8 cellular contexts compared by ENCODE assay signal in the genomic region with DNA sequence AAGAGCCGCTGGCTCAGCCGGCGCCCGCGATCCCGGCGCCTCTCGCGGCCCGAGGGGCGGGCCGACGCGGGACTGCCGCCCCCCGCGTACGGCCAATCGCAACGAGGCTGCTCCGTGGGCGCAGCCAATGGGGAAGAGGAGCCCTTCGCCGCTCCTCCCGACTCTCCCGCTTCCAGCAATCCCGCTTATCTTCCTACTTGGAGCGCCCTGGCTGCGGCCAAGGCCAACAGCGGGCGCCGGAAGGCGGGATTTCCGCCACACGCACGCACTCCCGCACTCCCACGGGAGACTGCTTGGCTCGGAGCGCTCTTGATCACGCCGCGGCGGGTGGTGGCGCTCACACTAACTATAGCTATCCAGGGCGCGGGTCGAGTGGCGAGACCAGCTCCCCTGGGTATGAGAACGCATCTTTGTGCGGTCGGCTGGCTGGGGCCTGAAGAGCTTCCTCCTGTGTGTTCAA. TPM values are rescaled to one million over a fixed set of nuclear protein-coding genes. Genes with fewer than 3 reads are reported as not detected.
A peak's percentile ranks its signal among the peaks of the same experiment; 100 is the strongest.
DNase-seq lines count a peak whose midpoint lies in the region; ATAC-seq, FAIRE-seq and TF ChIP-seq lines count a peak whose summit lies in the region.
"Not testable (repeated sequence)": the region's sequence is repeated elsewhere in the genome, so short reads cannot be mapped to it uniquely, and the experiment has no call there.

A gene with protein sequence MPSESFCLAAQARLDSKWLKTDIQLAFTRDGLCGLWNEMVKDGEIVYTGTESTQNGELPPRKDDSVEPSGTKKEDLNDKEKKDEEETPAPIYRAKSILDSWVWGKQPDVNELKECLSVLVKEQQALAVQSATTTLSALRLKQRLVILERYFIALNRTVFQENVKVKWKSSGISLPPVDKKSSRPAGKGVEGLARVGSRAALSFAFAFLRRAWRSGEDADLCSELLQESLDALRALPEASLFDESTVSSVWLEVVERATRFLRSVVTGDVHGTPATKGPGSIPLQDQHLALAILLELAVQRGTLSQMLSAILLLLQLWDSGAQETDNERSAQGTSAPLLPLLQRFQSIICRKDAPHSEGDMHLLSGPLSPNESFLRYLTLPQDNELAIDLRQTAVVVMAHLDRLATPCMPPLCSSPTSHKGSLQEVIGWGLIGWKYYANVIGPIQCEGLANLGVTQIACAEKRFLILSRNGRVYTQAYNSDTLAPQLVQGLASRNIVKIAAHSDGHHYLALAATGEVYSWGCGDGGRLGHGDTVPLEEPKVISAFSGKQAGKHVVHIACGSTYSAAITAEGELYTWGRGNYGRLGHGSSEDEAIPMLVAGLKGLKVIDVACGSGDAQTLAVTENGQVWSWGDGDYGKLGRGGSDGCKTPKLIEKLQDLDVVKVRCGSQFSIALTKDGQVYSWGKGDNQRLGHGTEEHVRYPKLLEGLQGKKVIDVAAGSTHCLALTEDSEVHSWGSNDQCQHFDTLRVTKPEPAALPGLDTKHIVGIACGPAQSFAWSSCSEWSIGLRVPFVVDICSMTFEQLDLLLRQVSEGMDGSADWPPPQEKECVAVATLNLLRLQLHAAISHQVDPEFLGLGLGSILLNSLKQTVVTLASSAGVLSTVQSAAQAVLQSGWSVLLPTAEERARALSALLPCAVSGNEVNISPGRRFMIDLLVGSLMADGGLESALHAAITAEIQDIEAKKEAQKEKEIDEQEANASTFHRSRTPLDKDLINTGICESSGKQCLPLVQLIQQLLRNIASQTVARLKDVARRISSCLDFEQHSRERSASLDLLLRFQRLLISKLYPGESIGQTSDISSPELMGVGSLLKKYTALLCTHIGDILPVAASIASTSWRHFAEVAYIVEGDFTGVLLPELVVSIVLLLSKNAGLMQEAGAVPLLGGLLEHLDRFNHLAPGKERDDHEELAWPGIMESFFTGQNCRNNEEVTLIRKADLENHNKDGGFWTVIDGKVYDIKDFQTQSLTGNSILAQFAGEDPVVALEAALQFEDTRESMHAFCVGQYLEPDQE (N-terminal part only) (minus strand): TSS at position 51 of the 460 bp plus-strand sequence. CDS start 746 bp downstream, outside the sequence.

- not testable (repeated sequence) for H3K27me3 Mint-ChIP-seq in CD8-positive, alpha-beta T cell (ENCODE audit: low read depth)

- POLR2A ChIA-PET in CD8-positive, alpha-beta T cell (lab: Charles Lee): not testable (repeated sequence)

- not testable (repeated sequence) for ATAC-seq in CD8-positive, alpha-beta T cell; body of pancreas; pancreas

- H3K9me3 Mint-ChIP-seq in CD8-positive, alpha-beta T cell: not testable (repeated sequence)

- H3K27ac Mint-ChIP-seq in CD8-positive, alpha-beta T cell: peak within 1 kb of the TSS; percentile 92

- intact Hi-C loops in CD8-positive, alpha-beta T cell (cut with DNase I, micrococcal nuclease); body of pancreas (cut with DNase I); pancreas (cut with DNase I); tibial artery (cut with DNase I; ENCODE audit: low total_unique reads): not testable (repeated sequence)

- H3K27me3 ChIP-seq in CD8-positive, alpha-beta T cell (ENCODE audit: insufficient read depth, low read length); body of pancreas; liver (ENCODE audit: control insufficient read depth in 4 of 4, insufficient read depth in 4 of 4, low read length in 3 of 4); pancreas; tibial artery: not testable (repeated sequence)

- not testable (repeated sequence) for H3K9ac ChIP-seq in liver (ENCODE audit: low read depth in 1 of 2, low read length in 2 of 2)

- H3K36me3 ChIP-seq in CD8-positive, alpha-beta T cell (ENCODE audit: insufficient read depth, low read length); KOPT-K1 (ENCODE audit: insufficient read depth, low read length); body of pancreas (replicated peaks in 1 of 2; ENCODE audit: insufficient read depth in 1 of 2, low read depth in 2 of 2); liver (ENCODE audit: control insufficient read depth in 4 of 4, insufficient read depth in 3 of 4, low read depth in 1 of 4, low read length in 3 of 4); pancreas: not testable (repeated sequence)
- H3K36me3 ChIP-seq in tibial artery: peaks cover 0 to 14% (median 4%) of the 10 kb centered on the region in 3 donors

- H3K4me1 ChIP-seq in CD8-positive, alpha-beta T cell (ENCODE audit: insufficient read depth, low read length); body of pancreas; liver (ENCODE audit: control insufficient read depth in 4 of 4, insufficient read depth in 4 of 4, low read length in 3 of 4); pancreas; tibial artery: not testable (repeated sequence)

- not testable (repeated sequence) for TF ChIP-seq POLR2A in body of pancreas (IDR thresholded peaks at IDR 0.05)

- TF ChIP-seq CTCF in CD8-positive, alpha-beta T cell (IDR thresholded peaks at IDR 0.05); WI38 (IDR thresholded peaks at IDR 0.05; ENCODE audit: low read depth, low read length); body of pancreas (IDR thresholded peaks at IDR 0.05); fibroblast of pulmonary artery (IDR thresholded peaks at IDR 0.05; ENCODE audit: low read length, missing control alignments); liver (IDR thresholded peaks at IDR 0.05; ENCODE audit: low read depth, low read length, missing input control); pancreas (IDR thresholded peaks at IDR 0.05); tibial artery (IDR thresholded peaks at IDR 0.05): not testable (repeated sequence)

- H3K4me3 Mint-ChIP-seq in CD8-positive, alpha-beta T cell: peak within 1 kb of the TSS; percentile 98

- not testable (repeated sequence) for H3K9me3 ChIP-seq in CD8-positive, alpha-beta T cell (ENCODE audit: low read length); KOPT-K1 (ENCODE audit: insufficient read depth, low read length, poor library complexity, severe bottlenecking); body of pancreas; liver (ENCODE audit: control insufficient read depth in 4 of 4, low read length in 3 of 4); pancreas; tibial artery

- not testable (repeated sequence) for H3K4me1 Mint-ChIP-seq in CD8-positive, alpha-beta T cell (ENCODE audit: low read depth)

- not testable (repeated sequence) for H3K27ac ChIP-seq in CD8-positive, alpha-beta T cell (ENCODE audit: low read depth, low read length); body of pancreas; liver (ENCODE audit: low read depth in 1 of 2, low read length in 2 of 2); pancreas; tibial artery
- H3K27ac ChIP-seq in KOPT-K1 (ENCODE audit: low read depth, low read length, poor library complexity, severe bottlenecking): peak within 1 kb of the TSS; percentile 25

- CTCF ChIA-PET in CD8-positive, alpha-beta T cell (lab: Charles Lee): not testable (repeated sequence)

- no CpG with 5 or more reads among the region's 52 CpGs for WGBS in body of pancreas, 2 donors
- no CpG with 5 or more reads among the region's 52 CpGs for WGBS in liver
- WGBS in pancreas, 2 donors: no CpG with 5 or more reads among the region's 52 CpGs

- not testable (repeated sequence) for DNase-seq in CD8-positive, alpha-beta T cell; body of pancreas; fibroblast of pulmonary artery (ENCODE audit: low read depth); pancreas; tibial artery

- H3K36me3 Mint-ChIP-seq in CD8-positive, alpha-beta T cell: peaks cover 14% of the 10 kb centered on the region

- not testable (repeated sequence) for TF ChIP-seq RAD21 in liver (IDR thresholded peaks at IDR 0.05)

- H3K4me3 ChIP-seq in CD8-positive, alpha-beta T cell (ENCODE audit: low read depth, low read length); body of pancreas: not testable (repeated sequence)
- H3K4me3 ChIP-seq in WI38 (ENCODE audit: low read depth, low read length): peak within 1 kb of the TSS; percentile 51
- peak within 1 kb of the TSS; percentile 48 for H3K4me3 ChIP-seq in fibroblast of pulmonary artery (replicated peaks; ENCODE audit: low read depth, low read length)
- H3K4me3 ChIP-seq in liver (ENCODE audit: low read depth in 1 of 3, low read length in 3 of 3): peak within 1 kb of the TSS in 1 of 3 donors; percentile 39
- peak within 1 kb of the TSS in 2 of 4 donors; percentile 23 to 30 for H3K4me3 ChIP-seq in pancreas
- peak within 1 kb of the TSS; percentile 46 to 47 for H3K4me3 ChIP-seq in tibial artery

- FAIRE-seq in pancreas (lab: Jason Lieb, UNC): not testable (repeated sequence)

RNA-seq across cellular contexts. Expression of the gene that starts here (rescaled TPM):
- 10 to 100 TPM; 25.4 to 26.6 TPM for total RNA-seq in CD8-positive, alpha-beta T cell
- 10 to 100 TPM; 36.3 to 76.5 TPM for total RNA-seq in body of pancreas
- 10 to 100 TPM; 38.6 to 45.4 TPM for total RNA-seq in liver
- 10 to 100 TPM; 14.6 TPM for polyA plus RNA-seq in liver
- 10 to 100 TPM; 23.7 to 38.7 (median 26.4) TPM for total RNA-seq in pancreas
- 10 to 100 TPM; 24.0 to 30.5 TPM for polyA plus RNA-seq in pancreas
